In the genomic region with DNA sequence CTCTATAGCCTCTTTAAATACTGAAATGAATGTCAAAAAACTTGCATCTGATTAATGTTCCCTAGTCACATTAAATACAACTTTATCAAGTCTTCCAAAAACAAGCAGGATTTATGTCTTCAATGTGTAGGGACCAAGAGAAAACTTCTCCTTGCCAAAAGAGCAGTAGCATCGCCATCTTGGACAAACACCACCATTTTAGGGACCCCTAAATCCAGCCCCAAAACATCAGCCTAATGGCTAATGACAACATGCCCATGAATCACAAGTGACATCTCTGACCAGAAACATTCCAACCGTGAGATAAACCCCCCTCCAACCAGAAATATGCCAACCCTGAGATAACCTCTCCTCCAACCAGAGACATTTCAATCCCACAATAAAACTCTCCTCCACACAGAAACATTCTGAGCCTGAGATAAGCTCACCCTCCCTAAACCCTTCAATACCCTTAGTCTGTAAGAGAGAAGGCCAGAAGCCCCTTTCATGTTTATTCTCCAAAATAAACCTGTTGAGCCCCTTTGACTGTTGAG, we compare ENCODE assay signal across 34 cellular contexts.
"Had no signal": no experiment of that assay in that cellular context is flagged by ENCODE, and none has a peak within 500 bp of the region (broad histone marks: within the 10 kb centered on the region; RNA-seq: fewer than 3 reads in every experiment).

No MANE protein-coding gene starts in this region.

- H3K27ac ChIP-seq: foreskin keratinocyte, heart left ventricle, left ventricle myocardium inferior, neutrophil, ovary, prostate gland, sigmoid colon, upper lobe of left lung, vagina had no signal

- H3K9me3 ChIP-seq: left ventricle myocardium inferior, neutrophil, ovary, prostate gland, sigmoid colon, upper lobe of left lung, vagina had no signal

- H3K36me3 ChIP-seq: heart left ventricle, left ventricle myocardium inferior, neutrophil, ovary, prostate gland, sigmoid colon, upper lobe of left lung, vagina had no signal

- H3K4me3 ChIP-seq: heart left ventricle, left ventricle myocardium inferior, lung, ovary, prostate gland, sigmoid colon, upper lobe of left lung, vagina had no signal

- ATAC-seq: foreskin keratinocyte; heart left ventricle; stimulated activated memory B cell treated with anti-CD40 and anti-IgM and Interleukin-4, amounts not matched to agents 10 μg/mL and 1 μg/mL and 100 μg/mL, for 72 hours; stimulated activated naive CD8-positive, alpha-beta T cell treated with anti-CD3 and anti-CD28 coated beads, Interleukin-15, amount 100 ng/mL, for 72 hours; T-helper 17 cell had no signal

- FAIRE-seq: endothelial cell of umbilical vein had no signal

- DNase-seq: activated CD4-positive, alpha-beta memory T cell treated with anti-CD3 and anti-CD28 coated beads for 36 hours; activated CD4-positive, alpha-beta T cell treated with anti-CD3 and anti-CD28 coated beads, Interleukin-2, amount 10 ng/mL, durations not matched to agents 24 days and 14 days; activated CD4-positive, CD25-positive, alpha-beta regulatory T cell treated with anti-CD3 and anti-CD28 coated beads, Interleukin-2, amount 50 U/mL, for 72 hours; activated CD8-positive, alpha-beta memory T cell treated with anti-CD3 and anti-CD28 coated beads, Interleukin-2, amount 50 U/mL, for 48 hours; activated gamma-delta T cell; activated naive CD4-positive, alpha-beta T cell treated with anti-CD3 and anti-CD28 coated beads, Interleukin-2, amount 50 U/mL, for 16 hours; activated T-cell treated with anti-CD3 and anti-CD28 coated beads, Interleukin-2, amount 50 U/mL, for 24 hours; aorta; caudate nucleus; cortex of kidney; foreskin keratinocyte; heart left ventricle; kidney glomerular epithelial cell; left ventricle myocardium inferior; mesendoderm; nephron progenitor cell; ovary; retina; sigmoid colon; small intestine; stimulated activated CD4-positive, alpha-beta T cell treated with anti-CD3 and anti-CD28 coated beads, Interleukin-1b, Interleukin-23, amount 100 ng/mL, for 48 hours; stimulated activated CD4-positive, alpha-beta T cell treated with anti-CD3 and anti-CD28 coated beads, Interleukin-4, amount 100 ng/mL, for 4 hours; stimulated activated CD8-positive, alpha-beta memory T cell treated with anti-CD3 and anti-CD28 coated beads, Interleukin-4, amount 100 ng/mL, for 48 hours; stimulated activated naive CD8-positive, alpha-beta T cell treated with anti-CD3 and anti-CD28 coated beads, Interleukin-15, amount 100 ng/mL, for 72 hours; substantia nigra; T-helper 17 cell; T1000; upper lobe of left lung had no signal

- H3K27me3 ChIP-seq: foreskin keratinocyte, heart left ventricle, neutrophil, ovary, sigmoid colon, upper lobe of left lung, vagina had no signal

- H3K4me1 ChIP-seq: foreskin keratinocyte, heart left ventricle, left ventricle myocardium inferior, prostate gland, sigmoid colon, upper lobe of left lung, vagina had no signal
